In the genomic region with DNA sequence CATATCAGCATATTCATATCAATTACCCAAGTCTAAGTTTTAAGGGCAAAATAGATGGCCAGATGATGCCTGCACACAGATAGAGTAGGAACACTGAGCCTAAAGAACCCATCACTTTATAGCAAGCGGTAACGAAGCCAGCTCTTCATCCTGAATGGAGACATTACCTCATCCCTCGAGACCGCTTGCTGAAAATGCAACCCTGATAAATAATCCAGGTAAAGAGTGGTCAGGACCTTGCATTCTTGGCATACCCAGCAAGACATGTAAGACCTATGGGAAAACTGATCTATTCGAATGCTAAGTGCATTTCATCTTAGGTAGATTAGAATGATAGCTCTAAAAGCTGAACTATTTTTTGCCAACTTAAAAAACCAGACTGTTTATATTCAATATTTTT, we compare ENCODE assay signal across 27 cellular contexts. TPM values are rescaled to one million over a fixed set of nuclear protein-coding genes. Genes with fewer than 3 reads are reported as not detected.
"Had no signal": no experiment of that assay in that cellular context is flagged by ENCODE, and none has a peak within 500 bp of the region (broad histone marks: within the 10 kb centered on the region; RNA-seq: fewer than 3 reads in every experiment).

No MANE protein-coding gene starts in this region.

- H3K9me3 Mint-ChIP-seq: nephron progenitor cell; stimulated activated effector memory CD8-positive, alpha-beta T cell treated with anti-CD3 and anti-CD28 coated beads, Interleukin-12 subunit alpha, Interleukin-12 subunit beta, amount 100 ng/mL, for 72 hours; type B pancreatic cell had no signal

- H3K9me3 ChIP-seq: gastrocnemius medialis, left lung, prostate gland, sigmoid colon, testis, tibial artery had no signal

- H3K4me3 ChIP-seq: dorsolateral prefrontal cortex, gastrocnemius medialis, left lung, prostate gland, sigmoid colon, testis, tibial artery had no signal

- ATAC-seq: esophagus mucosa; gastrocnemius medialis; left lung; naive thymus-derived CD8-positive, alpha-beta T cell; right cardiac atrium; stimulated activated effector memory CD8-positive, alpha-beta T cell treated with anti-CD3 and anti-CD28 coated beads, Interleukin-12 subunit alpha, Interleukin-12 subunit beta, amount 100 ng/mL, for 72 hours; stimulated activated naive CD8-positive, alpha-beta T cell treated with anti-CD3 and anti-CD28 coated beads, Interleukin-15, Interleukin-2, amounts not matched to agents 100 U/mL and 50 U/mL, for 24 hours had no signal

- H3K36me3 Mint-ChIP-seq: immature natural killer cell; naive thymus-derived CD8-positive, alpha-beta T cell; stimulated activated effector memory CD8-positive, alpha-beta T cell treated with anti-CD3 and anti-CD28 coated beads, Interleukin-12 subunit alpha, Interleukin-12 subunit beta, amount 100 ng/mL, for 72 hours; type B pancreatic cell had no signal

- H3K4me3 Mint-ChIP-seq: immature natural killer cell; naive thymus-derived CD8-positive, alpha-beta T cell; nephron progenitor cell; stimulated activated effector memory CD8-positive, alpha-beta T cell treated with anti-CD3 and anti-CD28 coated beads, Interleukin-12 subunit alpha, Interleukin-12 subunit beta, amount 100 ng/mL, for 72 hours; type B pancreatic cell had no signal

- H3K4me1 Mint-ChIP-seq: immature natural killer cell; naive thymus-derived CD8-positive, alpha-beta T cell; nephron progenitor cell; stimulated activated effector memory CD8-positive, alpha-beta T cell treated with anti-CD3 and anti-CD28 coated beads, Interleukin-12 subunit alpha, Interleukin-12 subunit beta, amount 100 ng/mL, for 72 hours had no signal

- FAIRE-seq: colon had no signal

- H3K4me1 ChIP-seq: gastrocnemius medialis, left lung, prostate gland, testis, tibial artery had no signal

- H3K36me3 ChIP-seq: gastrocnemius medialis, left lung, prostate gland, sigmoid colon, tibial artery had no signal

- DNase-seq: dorsolateral prefrontal cortex; effector CD4-positive, alpha-beta T cell; foreskin fibroblast; gastrocnemius medialis; head of caudate nucleus; immature natural killer cell; islet precursor cell; left lung; mesenchymal stem cell; naive thymus-derived CD8-positive, alpha-beta T cell; nephron progenitor cell; nucleus accumbens; right cardiac atrium; sigmoid colon; stimulated activated CD4-positive, alpha-beta T cell treated with anti-CD3 and anti-CD28 coated beads, Interleukin-2, amount 100 ng/mL, for 24 hours; stimulated activated CD4-positive, alpha-beta T cell treated with anti-CD3 and anti-CD28 coated beads, Interleukin-4, amount 100 ng/mL, for 24 hours; stimulated activated naive CD8-positive, alpha-beta T cell treated with anti-CD3 and anti-CD28 coated beads, Interleukin-15, Interleukin-2, amounts not matched to agents 100 U/mL and 50 U/mL, for 24 hours; substantia nigra; testis; tibial artery had no signal

- H3K27ac Mint-ChIP-seq: immature natural killer cell; naive thymus-derived CD8-positive, alpha-beta T cell; nephron progenitor cell; stimulated activated effector memory CD8-positive, alpha-beta T cell treated with anti-CD3 and anti-CD28 coated beads, Interleukin-12 subunit alpha, Interleukin-12 subunit beta, amount 100 ng/mL, for 72 hours; type B pancreatic cell had no signal

- H3K27me3 ChIP-seq: gastrocnemius medialis, left lung, sigmoid colon, testis, tibial artery had no signal

- H3K27ac ChIP-seq: dorsolateral prefrontal cortex, epithelial cell of prostate, gastrocnemius medialis, left lung, prostate gland, sigmoid colon, testis, tibial artery had no signal

RNA-seq across cellular contexts. Expression of gene DCHS2, which starts 25.3 kb away (rescaled TPM):
- total RNA-seq: glomerular endothelial cell; naive thymus-derived CD8-positive, alpha-beta T cell; right cardiac atrium had no signal
